Comparison of ENCODE assay signal across 37 cellular contexts in genomic region chr1:165483412-165483811, GRCh38. TPM values are rescaled to one million over a fixed set of nuclear protein-coding genes. Genes with fewer than 3 reads are reported as not detected.
"Had no signal": no experiment of that assay in that cellular context is flagged by ENCODE, and none has a peak within 500 bp of the region (broad histone marks: within the 10 kb centered on the region; RNA-seq: fewer than 3 reads in every experiment).

No MANE protein-coding gene starts in this region.

- H3K4me1 ChIP-seq: ascending aorta had no signal

- FAIRE-seq: bronchial epithelial cell, TTC549 had no signal

- H3K27ac ChIP-seq: ascending aorta, VCaP had no signal

- H3K27me3 ChIP-seq: ascending aorta, cardiac muscle cell had no signal

- H3K9me3 Mint-ChIP-seq: activated B cell treated with CpG ODN at 0.5 μM for 24 hours; activated CD4-positive, alpha-beta memory T cell treated with anti-CD3 and anti-CD28 coated beads for 36 hours; activated CD4-positive, alpha-beta T cell treated with anti-CD3 and anti-CD28 coated beads, Interleukin-2, amount 10 ng/mL, durations not matched to agents 7 days and 5 days; activated naive CD4-positive, alpha-beta T cell treated with anti-CD3 and anti-CD28 coated beads, Interleukin-2, amount 50 U/mL, for 24 hours; activated naive CD8-positive, alpha-beta T cell treated with anti-CD3 and anti-CD28 coated beads, Interleukin-2, amount 50 U/mL, for 24 hours; activated T-cell treated with anti-CD3 and anti-CD28 coated beads, Interleukin-2, amount 50 U/mL, for 4 hours; activated T-cell treated with anti-CD3 and anti-CD28 coated beads, Interleukin-2, amount 50 U/mL, for 72 hours; activated T-helper 1 cell treated with anti-CD3 and anti-CD28 coated beads, Interleukin-12 subunit alpha, Interleukin-12 subunit beta, Interleukin-2, Interleukin-4 antibody, amounts not matched to agents 30 ng/mL and 10 ng/mL and 1 ng/mL, durations not matched to agents 14 hours and 24 hours and 36 hours; activated T-helper 2 cell treated with anti-CD3 and anti-CD28 coated beads, Interferon-gamma antibody, Interleukin-2, Interleukin-4, amounts not matched to agents 10 μg/mL and 5 μg/mL and 100 μg/mL, durations not matched to agents 14 hours and 24 hours and 36 hours; brain; central memory CD8-positive, alpha-beta T cell; T-helper 1 cell treated with Interleukin-12 subunit alpha and Interleukin-12 subunit beta and Interleukin-4 antibody, amounts not matched to agents 30 μg/mL and 1 μg/mL, for 36 hours; T-helper 2 cell treated with Interferon-gamma antibody and Interleukin-4, amounts not matched to agents 5 μg/mL and 100 μg/mL, for 36 hours had no signal

- DNase-seq: activated B cell treated with CpG ODN at 0.5 μM for 24 hours; activated CD4-positive, alpha-beta memory T cell treated with anti-CD3 and anti-CD28 coated beads for 36 hours; activated CD4-positive, alpha-beta T cell treated with anti-CD3 and anti-CD28 coated beads for 48 hours; activated CD4-positive, alpha-beta T cell treated with anti-CD3 and anti-CD28 coated beads, Interleukin-2, amount 10 ng/mL, durations not matched to agents 7 days and 5 days; activated CD4-positive, alpha-beta T cell treated with anti-CD3 and anti-CD28 coated beads, Interleukin-2, amount 50 U/mL, for 4 hours; activated CD4-positive, CD25-positive, alpha-beta regulatory T cell treated with anti-CD3 and anti-CD28 coated beads, Interleukin-2, amount 50 U/mL, for 72 hours; activated CD8-positive, alpha-beta memory T cell treated with anti-CD3 and anti-CD28 coated beads, Interleukin-2, amount 50 U/mL, for 4 hours; activated effector memory CD4-positive, alpha-beta T cell treated with Interleukin-2 at 50 U/mL for 16 hours; activated gamma-delta T cell; activated naive CD4-positive, alpha-beta T cell treated with Interleukin-2 at 50 U/mL for 16 hours; activated naive CD8-positive, alpha-beta T cell treated with anti-CD3 and anti-CD28 coated beads, Interleukin-2, amount 10 ng/mL, durations not matched to agents 7 days and 5 days; activated naive CD8-positive, alpha-beta T cell treated with anti-CD3 and anti-CD28 coated beads, Interleukin-2, amount 50 U/mL, for 24 hours; activated T-cell treated with anti-CD3 and anti-CD28 coated beads for 4 hours; activated T-cell treated with anti-CD3 and anti-CD28 coated beads, Interleukin-2, amount 50 U/mL, for 1 hour; activated T-cell treated with anti-CD3 and anti-CD28 coated beads, Interleukin-2, amount 50 U/mL, for 4 hours; activated T-cell treated with anti-CD3 and anti-CD28 coated beads, Interleukin-2, amount 50 U/mL, for 72 hours; amygdala; anterior cingulate cortex; caudate nucleus; cerebellar nuclear complex; T-helper 1 cell; T-helper 9 cell had no signal

- ATAC-seq: activated naive CD8-positive, alpha-beta T cell treated with anti-CD3 and anti-CD28 coated beads, Interleukin-2, amount 50 U/mL, for 24 hours; activated T-cell treated with anti-CD3 and anti-CD28 coated beads, Interleukin-2, amount 50 U/mL, for 4 hours had no signal

- H3K4me1 Mint-ChIP-seq: activated B cell treated with CpG ODN at 0.5 μM for 24 hours had no signal

- H3K9me3 ChIP-seq: ascending aorta had no signal

- H3K27ac Mint-ChIP-seq: activated B cell treated with CpG ODN at 0.5 μM for 24 hours; activated CD4-positive, alpha-beta memory T cell treated with anti-CD3 and anti-CD28 coated beads for 36 hours; activated CD4-positive, alpha-beta T cell treated with anti-CD3 and anti-CD28 coated beads, Interleukin-2, amount 10 ng/mL, durations not matched to agents 7 days and 5 days; activated naive CD4-positive, alpha-beta T cell treated with anti-CD3 and anti-CD28 coated beads, Interleukin-2, amount 50 U/mL, for 24 hours; activated naive CD8-positive, alpha-beta T cell; activated naive CD8-positive, alpha-beta T cell treated with anti-CD3 and anti-CD28 coated beads, Interleukin-2, amount 10 ng/mL, durations not matched to agents 7 days and 5 days; activated naive CD8-positive, alpha-beta T cell treated with anti-CD3 and anti-CD28 coated beads, Interleukin-2, amount 50 U/mL, for 24 hours; activated T-cell treated with anti-CD3 and anti-CD28 coated beads, Interleukin-2, amount 50 U/mL, for 72 hours; activated T-helper 1 cell treated with anti-CD3 and anti-CD28 coated beads, Interleukin-12 subunit alpha, Interleukin-12 subunit beta, Interleukin-2, Interleukin-4 antibody, amounts not matched to agents 30 ng/mL and 10 ng/mL and 1 ng/mL, durations not matched to agents 14 hours and 24 hours and 36 hours; activated T-helper 2 cell treated with anti-CD3 and anti-CD28 coated beads, Interferon-gamma antibody, Interleukin-2, Interleukin-4, amounts not matched to agents 10 μg/mL and 5 μg/mL and 100 μg/mL, durations not matched to agents 14 hours and 24 hours and 36 hours; brain; T-helper 1 cell treated with Interleukin-12 subunit alpha and Interleukin-12 subunit beta and Interleukin-4 antibody, amounts not matched to agents 30 μg/mL and 1 μg/mL, for 36 hours; T-helper 2 cell treated with Interferon-gamma antibody and Interleukin-4, amounts not matched to agents 5 μg/mL and 100 μg/mL, for 36 hours had no signal

- H3K36me3 ChIP-seq: ascending aorta, cardiac muscle cell had no signal

- H3K36me3 Mint-ChIP-seq: activated CD4-positive, alpha-beta memory T cell treated with anti-CD3 and anti-CD28 coated beads for 36 hours; activated naive CD4-positive, alpha-beta T cell treated with anti-CD3 and anti-CD28 coated beads, Interleukin-2, amount 50 U/mL, for 24 hours; activated naive CD8-positive, alpha-beta T cell; activated naive CD8-positive, alpha-beta T cell treated with anti-CD3 and anti-CD28 coated beads, Interleukin-2, amount 10 ng/mL, durations not matched to agents 7 days and 5 days; brain had no signal

- H3K4me3 Mint-ChIP-seq: activated B cell treated with CpG ODN at 0.5 μM for 24 hours; activated CD4-positive, alpha-beta memory T cell treated with anti-CD3 and anti-CD28 coated beads for 36 hours; activated CD4-positive, alpha-beta T cell treated with anti-CD3 and anti-CD28 coated beads, Interleukin-2, amount 10 ng/mL, durations not matched to agents 7 days and 5 days; activated naive CD4-positive, alpha-beta T cell treated with anti-CD3 and anti-CD28 coated beads, Interleukin-2, amount 50 U/mL, for 24 hours; activated naive CD8-positive, alpha-beta T cell; activated naive CD8-positive, alpha-beta T cell treated with anti-CD3 and anti-CD28 coated beads, Interleukin-2, amount 10 ng/mL, durations not matched to agents 7 days and 5 days; activated naive CD8-positive, alpha-beta T cell treated with anti-CD3 and anti-CD28 coated beads, Interleukin-2, amount 50 U/mL, for 24 hours; activated T-cell treated with anti-CD3 and anti-CD28 coated beads, Interleukin-2, amount 50 U/mL, for 4 hours; activated T-cell treated with anti-CD3 and anti-CD28 coated beads, Interleukin-2, amount 50 U/mL, for 72 hours; activated T-helper 1 cell treated with anti-CD3 and anti-CD28 coated beads, Interleukin-12 subunit alpha, Interleukin-12 subunit beta, Interleukin-2, Interleukin-4 antibody, amounts not matched to agents 30 ng/mL and 10 ng/mL and 1 ng/mL, durations not matched to agents 14 hours and 24 hours and 36 hours; brain; central memory CD8-positive, alpha-beta T cell; T-helper 1 cell treated with Interleukin-12 subunit alpha and Interleukin-12 subunit beta and Interleukin-4 antibody, amounts not matched to agents 30 μg/mL and 1 μg/mL, for 36 hours; T-helper 2 cell treated with Interferon-gamma antibody and Interleukin-4, amounts not matched to agents 5 μg/mL and 100 μg/mL, for 36 hours had no signal

- H3K4me3 ChIP-seq: ascending aorta, cardiac muscle cell had no signal

RNA-seq across cellular contexts. Expression of gene RXRG, which starts 38.5 kb away (rescaled TPM):
- total RNA-seq: activated B cell treated with CpG ODN at 0.5 μM for 24 hours; activated CD4-positive, alpha-beta T cell treated with anti-CD3 and anti-CD28 coated beads, Interleukin-2, amount 10 ng/mL, durations not matched to agents 7 days and 5 days; activated CD8-positive, alpha-beta memory T cell treated with anti-CD3 and anti-CD28 coated beads for 36 hours; activated naive CD8-positive, alpha-beta T cell treated with anti-CD3 and anti-CD28 coated beads, Interleukin-2, amount 10 ng/mL, durations not matched to agents 7 days and 5 days; activated T-cell treated with anti-CD3 and anti-CD28 coated beads, Interleukin-2, amount 50 U/mL, for 4 hours; activated T-cell treated with anti-CD3 and anti-CD28 coated beads, Interleukin-2, amount 50 U/mL, for 72 hours; activated T-helper 1 cell treated with anti-CD3 and anti-CD28 coated beads, Interleukin-12 subunit alpha, Interleukin-12 subunit beta, Interleukin-2, Interleukin-4 antibody, amounts not matched to agents 30 ng/mL and 10 ng/mL and 1 ng/mL, durations not matched to agents 14 hours and 24 hours and 36 hours; activated T-helper 2 cell treated with anti-CD3 and anti-CD28 coated beads, Interferon-gamma antibody, Interleukin-2, Interleukin-4, amounts not matched to agents 10 μg/mL and 5 μg/mL and 100 μg/mL, durations not matched to agents 14 hours and 24 hours and 36 hours; ascending aorta; bronchial epithelial cell; chondrocyte had no signal
